19 cellular contexts compared by ENCODE assay signal in the genomic region with DNA sequence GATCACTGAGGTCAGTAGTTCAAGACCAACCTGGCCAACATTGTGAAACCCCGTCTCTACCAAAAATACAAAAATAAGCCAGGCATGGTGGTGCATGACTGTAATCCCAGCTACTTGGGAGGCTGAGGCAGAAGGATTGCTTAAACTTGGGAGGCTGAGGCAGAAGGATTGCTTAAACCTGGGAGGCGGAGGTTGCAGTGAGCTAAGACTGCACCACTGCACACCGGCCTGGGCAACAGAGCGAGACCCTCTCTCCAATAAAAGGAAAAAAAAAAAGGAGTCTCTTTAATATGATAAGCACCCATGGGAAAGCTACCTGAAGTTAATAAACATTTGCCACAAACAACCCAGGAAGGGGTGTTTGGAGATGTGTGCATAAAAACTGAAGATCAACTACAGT. TPM values are rescaled to one million over a fixed set of nuclear protein-coding genes. Genes with fewer than 3 reads are reported as not detected.
DNase-seq lines count a peak whose midpoint lies in the region; ATAC-seq, FAIRE-seq and TF ChIP-seq lines count a peak whose summit lies in the region.
"Had no signal": no experiment of that assay in that cellular context is flagged by ENCODE, and none has a peak within 500 bp of the region (broad histone marks: within the 10 kb centered on the region; RNA-seq: fewer than 3 reads in every experiment).

No MANE protein-coding gene starts in this region.

- in situ Hi-C loops in GM12878 (cut with MboI), result no loop called here

- H3K27me3 Mint-ChIP-seq in CD4-positive, alpha-beta memory T cell, result peaks cover 0 to 4% of the 10 kb centered on the region in 2 donors
- H3K27me3 Mint-ChIP-seq in mesothelial cell of epicardium (ENCODE audit: low read depth) (no peaks in the 10 kb centered on the region), endothelial cell (ENCODE audit: unreplicated experiment) (peaks cover 18% of the 10 kb centered on the region)

- CTCF ChIA-PET in CD4-positive, alpha-beta memory T cell (lab: Charles Lee; ENCODE audit: partially characterized antibody), result no interaction called here
- CTCF ChIA-PET in GM12878 (lab: Yijun Ruan, JAX), result interaction anchor here (0.6 to 1.0 kb wide), 3 partner anchors 12 to 182 kb away, joined by 3 read pairs; a partner anchor contains a TSS

- SMC1A ChIA-PET in GM12878 (lab: Charles Lee; ENCODE audit: uncharacterized antibody, unreplicated experiment), result no interaction called here

- 94% methylated on average over 4 of the region's 4 CpGs for WGBS in GM12878 (ENCODE audit: insufficient coverage, insufficient replicate concordance, low lambda C conversion rate, missing lambda C conversion rate)

- H3K27ac Mint-ChIP-seq in CD4-positive, alpha-beta memory T cell, result peak overlapping the region in 1 of 7 donors; percentile 9
- H3K27ac Mint-ChIP-seq in mesothelial cell of epicardium (peak overlapping the region; percentile 97), endothelial cell (ENCODE audit: unreplicated experiment) (no peak overlapping the region)

- H3K4me1 ChIP-seq in CD4-positive, alpha-beta memory T cell (ENCODE audit: insufficient read depth, low read length), result peaks cover 65% of the 10 kb centered on the region
- H3K4me1 ChIP-seq in HUES48 (ENCODE audit: control insufficient read depth, insufficient read depth, low read length) (peaks cover 61% of the 10 kb centered on the region), GM12878 (ENCODE audit: control insufficient read depth, insufficient read depth, low read length) (peaks cover 11% of the 10 kb centered on the region)

- TF ChIP-seq EP300 in GM12878 (IDR thresholded peaks at IDR 0.05; ENCODE audit: borderline replicate concordance in 1 of 2, control insufficient read depth in 1 of 2, low read depth in 2 of 2, low read length in 2 of 2), result no peak

- H3K27ac ChIP-seq in CD4-positive, alpha-beta memory T cell (ENCODE audit: low read depth, low read length), result no peak overlapping the region
- H3K27ac ChIP-seq in HUES48 (ENCODE audit: low read depth, low read length) (peak overlapping the region; percentile 87), GM12878 (ENCODE audit: control insufficient read depth, insufficient read depth) (no peak overlapping the region)
- H3K27ac ChIP-seq: RWPE1 had no signal

- no peaks in the 10 kb centered on the region for H4K20me1 ChIP-seq in GM12878 (ENCODE audit: control insufficient read depth, insufficient read depth)

- no peaks in the 10 kb centered on the region for H3K27me3 ChIP-seq in CD4-positive, alpha-beta memory T cell (ENCODE audit: insufficient read depth, low read length)
- no peaks in the 10 kb centered on the region for H3K27me3 ChIP-seq in HUES48 (ENCODE audit: control insufficient read depth, insufficient read depth, low read length)
- no peaks in the 10 kb centered on the region for H3K27me3 ChIP-seq in GM12878 (replicated peaks in 1 of 2; ENCODE audit: control insufficient read depth in 2 of 2, insufficient read depth in 2 of 2, low read length in 1 of 2)
- H3K27me3 ChIP-seq: tibial artery had no signal

- DNase-seq in CD4-positive, alpha-beta memory T cell, result no peak
- DNase-seq in GM12878 (ENCODE audit: low read depth, low spot score) (no peak), mesothelial cell of epicardium (ENCODE audit: low spot score in 2 of 2, unreplicated experiment in 2 of 2) (no peak), glomerular visceral epithelial cell (ENCODE audit: extremely low spot score) (no peak), HuH-7.5 (ENCODE audit: low spot score) (no peak), endothelial cell (ENCODE audit: low spot score) (no peak)
- DNase-seq: activated CD4-positive, alpha-beta T cell treated with anti-CD3 and anti-CD28 coated beads, Interleukin-2, amount 50 U/mL, for 1 hour; activated effector memory CD4-positive, alpha-beta T cell treated with anti-CD3 and anti-CD28 coated beads, Interleukin-2, amount 50 U/mL, for 16 hours; COR-L47; NCI-H1105; NCI-H526 treated with DMSO at 0.1 percent for 48 hours; stimulated activated CD4-positive, alpha-beta T cell treated with anti-CD3 and anti-CD28 coated beads, Interleukin-4, amount 100 ng/mL, for 1 hour; stimulated activated naive CD8-positive, alpha-beta T cell treated with anti-CD3 and anti-CD28 coated beads, Interleukin-15, Interleukin-2, amounts not matched to agents 100 U/mL and 50 U/mL, for 24 hours; tibial artery had no signal

- H2AFZ ChIP-seq in GM12878 (ENCODE audit: control insufficient read depth, low read depth, low read length), result no peak overlapping the region

- H3K9me3 ChIP-seq in CD4-positive, alpha-beta memory T cell (ENCODE audit: control insufficient read depth in 1 of 2, low read length in 2 of 2), result no peaks in the 10 kb centered on the region
- no peaks in the 10 kb centered on the region for H3K9me3 ChIP-seq in HUES48 (ENCODE audit: control insufficient read depth, insufficient read depth, low read length)
- H3K9me3 ChIP-seq in GM12878 (replicated peaks; ENCODE audit: control insufficient read depth, insufficient read depth, low read length), result no peaks in the 10 kb centered on the region; the same call in 2 of the 3 replicates
- H3K9me3 ChIP-seq: tibial artery had no signal

- H3K79me2 ChIP-seq in GM12878 (ENCODE audit: control insufficient read depth, insufficient read depth, low read length), result peaks cover 49% of the 10 kb centered on the region

- intact Hi-C loops in CD4-positive, alpha-beta memory T cell (cut with micrococcal nuclease), result loop anchor here (10.0 kb wide), 1 partner anchor 1411 kb away; a partner anchor contains a TSS
- intact Hi-C loops in GM12878 (cut with micrococcal nuclease; ENCODE audit: unreplicated experiment), result no loop called here

- POLR2A ChIA-PET in CD4-positive, alpha-beta memory T cell (lab: Charles Lee; ENCODE audit: partially characterized antibody), result interaction anchor here (0.8 kb wide), 1 partner anchor 1788 kb away, joined by 3 read pairs; no protein-coding TSS in a partner anchor
- POLR2A ChIA-PET in GM12878 (lab: Charles Lee), result interaction anchor here (0.6 kb wide), 1 partner anchor 9 kb away, joined by 4 read pairs; no protein-coding TSS in a partner anchor

- H3K9me3 Mint-ChIP-seq in CD4-positive, alpha-beta memory T cell, result peaks cover 0 to 6% (median 0%) of the 10 kb centered on the region in 8 donors
- H3K9me3 Mint-ChIP-seq in mesothelial cell of epicardium, result no peaks in the 10 kb centered on the region
- H3K9me3 Mint-ChIP-seq in endothelial cell (ENCODE audit: unreplicated experiment), result no peaks in the 10 kb centered on the region

- no peak for FAIRE-seq in GM12878 (lab: Jason Lieb, UNC)
- FAIRE-seq: bronchial epithelial cell, TTC549 had no signal

- TF ChIP-seq RAD21 in GM12878 (IDR thresholded peaks at IDR 0.05; ENCODE audit: insufficient read depth, low read depth, low read length), result no peak

- no peak for TF ChIP-seq POLR2A in GM12878 (IDR thresholded peaks at IDR 0.05; ENCODE audit: low read depth, low read length)

- H3K4me2 ChIP-seq in GM12878 (ENCODE audit: control insufficient read depth, insufficient read depth), result no peak overlapping the region; the same call in none of the 2 replicates

- no peak overlapping the region for H3K4me3 ChIP-seq in CD4-positive, alpha-beta memory T cell (ENCODE audit: low read length in 2 of 2)
- H3K4me3 ChIP-seq in HUES48 (ENCODE audit: low read depth, low read length) (no peak overlapping the region), GM12878 (0 out of 2 replicates have a peak overlapping the region, but pooled peaks have one; percentile 9)
- H3K4me3 ChIP-seq: tibial artery had no signal

- no peak for ATAC-seq in GM12878
- ATAC-seq: SK-N-SH treated with all-trans-retinoic acid at 6 μM for 48 hours; stimulated activated naive CD8-positive, alpha-beta T cell treated with anti-CD3 and anti-CD28 coated beads, Interleukin-15, Interleukin-2, amounts not matched to agents 100 U/mL and 50 U/mL, for 24 hours had no signal

- H3K9ac ChIP-seq in HUES48 (ENCODE audit: low read depth, low read length), result no peak overlapping the region
- H3K9ac ChIP-seq in GM12878 (ENCODE audit: control insufficient read depth, insufficient read depth, low read length), result no peak overlapping the region

- no TSS peak for BruUV-seq in GM12878 (replicated peaks; lab: Mats Ljungman, UMichigan)

- no peaks in the 10 kb centered on the region for H3K36me3 ChIP-seq in CD4-positive, alpha-beta memory T cell (ENCODE audit: insufficient read depth, low read length)
- H3K36me3 ChIP-seq in HUES48 (ENCODE audit: control insufficient read depth, insufficient read depth, low read length) (no peaks in the 10 kb centered on the region; the same call in 1 of the 2 replicates), GM12878 (ENCODE audit: control insufficient read depth in 2 of 2, insufficient read depth in 2 of 2, low read length in 1 of 2) (no peaks in the 10 kb centered on the region)
- H3K36me3 ChIP-seq: tibial artery had no signal

- peak overlapping the region in 5 of 8 donors; percentile 19 to 45 (median 35) for H3K4me3 Mint-ChIP-seq in CD4-positive, alpha-beta memory T cell
- H3K4me3 Mint-ChIP-seq in mesothelial cell of epicardium (peak overlapping the region; percentile 11), endothelial cell (ENCODE audit: unreplicated experiment) (no peak overlapping the region)

- TF ChIP-seq CTCF in GM12878 (IDR thresholded peaks at IDR 0.05 in 2 of 3, conservative IDR thresholded peaks at IDR 0.05 in 1 of 3; ENCODE audit: control insufficient read depth in 2 of 3, extremely low read depth in 1 of 3, insufficient read depth in 1 of 3, low read depth in 3 of 3, low read length in 3 of 3) (no peak), mesothelial cell of epicardium (IDR thresholded peaks at IDR 0.05; ENCODE audit: unreplicated experiment) (no peak), endothelial cell (IDR thresholded peaks at IDR 0.05; ENCODE audit: unreplicated experiment) (no peak)

- H3K36me3 Mint-ChIP-seq in CD4-positive, alpha-beta memory T cell, result peaks cover 0 to 14% of the 10 kb centered on the region in 2 donors
- H3K36me3 Mint-ChIP-seq in mesothelial cell of epicardium (no peaks in the 10 kb centered on the region), endothelial cell (ENCODE audit: low read depth, unreplicated experiment) (peaks cover 8% of the 10 kb centered on the region)

- RAD21 ChIA-PET in GM12878 (lab: Charles Lee; ENCODE audit: unreplicated experiment), result no interaction called here

- H3K4me1 Mint-ChIP-seq in CD4-positive, alpha-beta memory T cell, result peaks cover 41 to 79% (median 61%) of the 10 kb centered on the region in 4 donors
- H3K4me1 Mint-ChIP-seq in mesothelial cell of epicardium (peaks cover 68% of the 10 kb centered on the region), endothelial cell (ENCODE audit: unreplicated experiment) (peaks cover 55% of the 10 kb centered on the region)

RNA-seq across cellular contexts. Expression of a gene that starts 2.6 kb away (rescaled TPM):
- total RNA-seq in CD4-positive, alpha-beta memory T cell, result 10 to 100 TPM; 29.0 to 33.4 TPM
- polyA plus RNA-seq in CD4-positive, alpha-beta memory T cell, result 10 to 100 TPM in 1 of 2 donors, 1 to 10 TPM in 1; 6.7 to 10.2 TPM
- 18.6 and 21.3 TPM in 2 replicates for total RNA-seq in GM12878 (2013; cell fraction: nucleolus; rRNA removed)
- total RNA-seq in GM12878 (2014; rRNA removed), result 9.8 and 10.8 TPM in 2 replicates
- total RNA-seq in GM12878 (2014; rRNA removed; fragmentation: Illumina TruSeq; extraction: Trizol), result 14.5 and 14.9 TPM in 2 replicates
- 19.2 and 19.6 TPM in 2 replicates for total RNA-seq in GM12878 (2021)
- polyA plus RNA-seq in GM12878 (2011; ENCODE audit: low read depth), result 4.5 TPM
- 18.8 and 25.6 TPM in 2 replicates for polyA plus RNA-seq in GM12878 (2011; rRNA removed)
- 6.9 and 8.2 TPM in 2 replicates for polyA plus RNA-seq in GM12878 (2011; cell fraction: cytosol; rRNA removed)
- 12.4 and 15.7 TPM in 2 replicates for polyA plus RNA-seq in GM12878 (2011; cell fraction: nucleus; rRNA removed)
- 5.3 and 6.9 TPM in 2 replicates for polyA plus RNA-seq in GM12878 (2012)
- polyA plus RNA-seq in GM12878 (2014; fragmentation: Illumina TruSeq; extraction: Trizol), result 14.9 and 19.2 TPM in 2 replicates
- 1 to 10 TPM in 1 of 2 experiments, under 1 TPM in 1; 1.00 to 1.4 TPM for polyA plus RNA-seq in GM12878 (2014; fragmentation: Nextera tagmentation; extraction: Ambion mirVana)
- polyA plus RNA-seq in GM12878 (2014; rRNA removed), result 8.2 and 8.4 TPM in 2 replicates
- 1 to 10 TPM; 5.2 to 6.4 TPM for polyA plus RNA-seq in GM12878 (2016; fragmentation: Nextera tagmentation; extraction: Ambion mirVana)
- 23.0 and 43.3 TPM in 2 replicates for polyA minus RNA-seq in GM12878 (2011; rRNA and poly(A)+ RNA removed)
- polyA minus RNA-seq in GM12878 (2011; cell fraction: cytosol; rRNA and poly(A)+ RNA removed), result 5.7 and 7.6 TPM in 2 replicates
- 8.9 and 12.9 TPM in 2 replicates for polyA minus RNA-seq in GM12878 (2011; cell fraction: nucleus; rRNA and poly(A)+ RNA removed)
- total RNA-seq in mesothelial cell of epicardium, result 24.9 to 26.6 TPM (median 25.7 TPM) in 3 replicates
- total RNA-seq in endothelial cell (ENCODE audit: unreplicated experiment), result 52.0 TPM
